1 cellular context compared by ENCODE assay signal in genomic region chr1:23801876-23802275, GRCh38.
TF ChIP-seq lines count a peak whose summit lies in the region.

No MANE protein-coding gene starts in this region.

TF ChIP-seq in IMR-90, 13 proteins besides CTCF, POLR2A, EP300 and RAD21:
- TF ChIP-seq MXI1 (IDR thresholded peaks at IDR 0.05; ENCODE audit: borderline replicate concordance, low read depth, low read length), result no peak
- no peak for TF ChIP-seq SMC3 (IDR thresholded peaks at IDR 0.05; ENCODE audit: low read depth, low read length)
- TF ChIP-seq ELK1 (IDR thresholded peaks at IDR 0.05; ENCODE audit: borderline replicate concordance, low read depth, low read length), result no peak
- TF ChIP-seq CHD1 (IDR thresholded peaks at IDR 0.05; ENCODE audit: low read depth, low read length), result no peak
- TF ChIP-seq BHLHE40 (IDR thresholded peaks at IDR 0.05; ENCODE audit: low read depth, low read length), result no peak
- TF ChIP-seq MAZ (IDR thresholded peaks at IDR 0.05; ENCODE audit: borderline replicate concordance, low read depth, low read length), result no peak
- TF ChIP-seq RFX5 (IDR thresholded peaks at IDR 0.05; ENCODE audit: low read depth, low read length), result no peak
- TF ChIP-seq CEBPB (IDR thresholded peaks at IDR 0.05; ENCODE audit: low read depth, low read length), result no peak
- TF ChIP-seq MAFK (IDR thresholded peaks at IDR 0.05; ENCODE audit: low read depth, low read length), result no peak
- no peak for TF ChIP-seq NFE2L2 (IDR thresholded peaks at IDR 0.05; ENCODE audit: low read depth, low read length)
- no peak for TF ChIP-seq USF2 (IDR thresholded peaks at IDR 0.05; ENCODE audit: low read depth, low read length)
- TF ChIP-seq RCOR1 (IDR thresholded peaks at IDR 0.05; ENCODE audit: insufficient replicate concordance, low read length), result no peak
- TF ChIP-seq FOS (IDR thresholded peaks at IDR 0.05; ENCODE audit: low read depth, low read length), result no peak
